28 cellular contexts compared by ENCODE assay signal in genomic region chrX:42952621-42953020, GRCh38.
"Had no signal": no experiment of that assay in that cellular context is flagged by ENCODE, and none has a peak within 500 bp of the region (broad histone marks: within the 10 kb centered on the region; RNA-seq: fewer than 3 reads in every experiment).

No MANE protein-coding gene starts in this region.

- H3K4me3 ChIP-seq: adrenal gland, body of pancreas, coronary artery, dorsolateral prefrontal cortex, heart left ventricle, left ventricle myocardium inferior, lung, mucosa of descending colon, thyroid gland, upper lobe of left lung, vagina had no signal

- ATAC-seq: activated naive CD4-positive, alpha-beta T cell treated with anti-CD3 and anti-CD28 coated beads, Interleukin-2, amount 50 U/mL, for 72 hours; activated T-cell treated with anti-CD3 and anti-CD28 coated beads, Interleukin-2, amount 50 U/mL, for 72 hours; body of pancreas; effector memory CD8-positive, alpha-beta T cell; esophagus mucosa; foreskin keratinocyte; heart left ventricle; mucosa of descending colon; natural killer cell treated with Interleukin-12 subunit alpha and Interleukin-12 subunit beta and Interleukin-15 and Interleukin-18, amount 100 ng/mL, for 72 hours; right cardiac atrium had no signal

- H3K27ac ChIP-seq: adrenal gland, body of pancreas, coronary artery, dorsolateral prefrontal cortex, foreskin keratinocyte, heart left ventricle, left ventricle myocardium inferior, thyroid gland, upper lobe of left lung, vagina had no signal

- H3K9me3 Mint-ChIP-seq: effector memory CD8-positive, alpha-beta T cell; natural killer cell treated with Interleukin-12 subunit alpha and Interleukin-12 subunit beta and Interleukin-15 and Interleukin-18, amount 100 ng/mL, for 72 hours had no signal

- H3K27me3 ChIP-seq: adrenal gland, body of pancreas, foreskin keratinocyte, thyroid gland, upper lobe of left lung, vagina had no signal

- DNase-seq: activated CD4-positive, alpha-beta T cell treated with anti-CD3 and anti-CD28 coated beads for 4 hours; activated CD4-positive, alpha-beta T cell treated with anti-CD3 and anti-CD28 coated beads, Interleukin-2, amount 50 U/mL, for 4 hours; activated CD4-positive, CD25-positive, alpha-beta regulatory T cell; activated naive CD4-positive, alpha-beta T cell; activated T-cell treated with anti-CD3 and anti-CD28 coated beads for 4 hours; activated T-cell treated with anti-CD3 and anti-CD28 coated beads, Interleukin-2, amount 50 U/mL, for 72 hours; adrenal gland; aorta; body of pancreas; dorsolateral prefrontal cortex; effector memory CD8-positive, alpha-beta T cell; heart left ventricle; left ventricle myocardium inferior; mucosa of descending colon; right cardiac atrium; stimulated activated CD4-positive, alpha-beta T cell treated with anti-CD3 and anti-CD28 coated beads, Interleukin-15, amount 100 ng/mL, for 24 hours; stimulated activated CD4-positive, alpha-beta T cell treated with anti-CD3 and anti-CD28 coated beads, Interleukin-2, amount 100 ng/mL, for 24 hours; stimulated activated naive CD4-positive, alpha-beta T cell treated with Interleukin-2 at 50 U/mL for 16 hours; T-helper 2 cell; thyroid gland; upper lobe of left lung had no signal

- H3K36me3 ChIP-seq: adrenal gland, heart left ventricle, left ventricle myocardium inferior, thyroid gland, upper lobe of left lung, vagina had no signal

- H3K4me3 Mint-ChIP-seq: effector memory CD8-positive, alpha-beta T cell; natural killer cell treated with Interleukin-12 subunit alpha and Interleukin-12 subunit beta and Interleukin-15 and Interleukin-18, amount 100 ng/mL, for 72 hours had no signal

- H3K27me3 Mint-ChIP-seq: effector memory CD8-positive, alpha-beta T cell; natural killer cell treated with Interleukin-12 subunit alpha and Interleukin-12 subunit beta and Interleukin-15 and Interleukin-18, amount 100 ng/mL, for 72 hours had no signal

- H3K9me3 ChIP-seq: adrenal gland, body of pancreas, heart left ventricle, left ventricle myocardium inferior, mucosa of descending colon, thyroid gland, upper lobe of left lung, vagina had no signal

- H3K4me1 ChIP-seq: adrenal gland, body of pancreas, foreskin keratinocyte, heart left ventricle, left ventricle myocardium inferior, thyroid gland, upper lobe of left lung, vagina had no signal

- H3K36me3 Mint-ChIP-seq: natural killer cell treated with Interleukin-12 subunit alpha and Interleukin-12 subunit beta and Interleukin-15 and Interleukin-18, amount 100 ng/mL, for 72 hours had no signal

- H3K27ac Mint-ChIP-seq: activated naive CD4-positive, alpha-beta T cell treated with anti-CD3 and anti-CD28 coated beads, Interleukin-2, amount 50 U/mL, for 72 hours; effector memory CD8-positive, alpha-beta T cell had no signal
